8 cellular contexts compared by ENCODE assay signal in genomic region chr12:3199551-3200031, GRCh38.
DNase-seq lines count a peak whose midpoint lies in the region; ATAC-seq and TF ChIP-seq lines count a peak whose summit lies in the region.

No MANE protein-coding gene starts in this region.

- POLR2A ChIA-PET in PC-3 (lab: Charles Lee; ENCODE audit: unreplicated experiment): no interaction called here

- peaks cover 38% of the 10 kb centered on the region for H3K4me1 Mint-ChIP-seq in osteocyte (ENCODE audit: unreplicated experiment)

- peaks cover 2% of the 10 kb centered on the region for H3K36me3 Mint-ChIP-seq in osteocyte (ENCODE audit: unreplicated experiment)

- TF ChIP-seq CTCF in BE2C (IDR thresholded peaks at IDR 0.05; ENCODE audit: low read depth, low read length) (no peak), PC-3 (conservative IDR thresholded peaks at IDR 0.05; ENCODE audit: low read depth, low read length) (no peak), fibroblast of mammary gland (conservative IDR thresholded peaks at IDR 0.05; ENCODE audit: control insufficient read depth, insufficient read depth, low read depth, low read length) (no peak), osteocyte (IDR thresholded peaks at IDR 0.05) (no peak)

- H3K4me2 ChIP-seq in PC-3 (ENCODE audit: low read length): peak overlapping the region; percentile 94

- H2AFZ ChIP-seq in PC-3 (ENCODE audit: low read length): peak overlapping the region; percentile 72

- ATAC-seq in PC-3 (peak; percentile 25), GM21526 (IDR thresholded peaks at IDR 0.05; ENCODE audit: low FRiP score, unreplicated experiment) (no peak), HG02870 (IDR thresholded peaks at IDR 0.05; ENCODE audit: unreplicated experiment) (no peak), GM18868 (IDR thresholded peaks at IDR 0.05; ENCODE audit: unreplicated experiment) (no peak)

- H3K4me3 ChIP-seq in BE2C (ENCODE audit: low read depth, low read length) (peak overlapping the region; percentile 80), PC-3 (ENCODE audit: low read length) (peak overlapping the region; percentile 70), fibroblast of mammary gland (ENCODE audit: control insufficient read depth, low read depth, low read length) (peak overlapping the region; percentile 44)

- no peaks in the 10 kb centered on the region for H3K27me3 Mint-ChIP-seq in osteocyte (ENCODE audit: unreplicated experiment)

- no peak overlapping the region for H3K27ac Mint-ChIP-seq in osteocyte (ENCODE audit: unreplicated experiment)

- CTCF ChIA-PET in PC-3 (lab: Charles Lee): no interaction called here

- H3K4me1 ChIP-seq in BE2C (peaks cover 16% of the 10 kb centered on the region), PC-3 (ENCODE audit: insufficient read depth, low read length) (peaks cover 9% of the 10 kb centered on the region)

- no peaks in the 10 kb centered on the region for H4K20me1 ChIP-seq in PC-3 (ENCODE audit: low read length)

- intact Hi-C loops in PC-3 (cut with micrococcal nuclease): loop anchor here (2.0 to 10.0 kb wide), 2 partner anchors 31 to 75 kb away; no protein-coding TSS in a partner anchor

- peak; percentile 53 for DNase-seq in BE2C
- DNase-seq in PC-3: peak; percentile 5
- peak; percentile 35 for DNase-seq in fibroblast of mammary gland (ENCODE audit: low read depth)
- no peak for DNase-seq in osteocyte (ENCODE audit: extremely low spot score, unreplicated experiment)
- no peak for DNase-seq in superior temporal gyrus (ENCODE audit: extremely low spot score)

- no peaks in the 10 kb centered on the region for H3K9me3 Mint-ChIP-seq in osteocyte (ENCODE audit: unreplicated experiment)

- no peaks in the 10 kb centered on the region for H3K9me3 ChIP-seq in BE2C
- no peaks in the 10 kb centered on the region for H3K9me3 ChIP-seq in PC-3 (ENCODE audit: low read length)

- H3K9ac ChIP-seq in PC-3 (ENCODE audit: low read length): no peak overlapping the region

- H3K4me3 Mint-ChIP-seq in osteocyte (ENCODE audit: unreplicated experiment): peak overlapping the region; percentile 76

- H3K36me3 ChIP-seq in BE2C: no peaks in the 10 kb centered on the region
- H3K36me3 ChIP-seq in PC-3 (ENCODE audit: low read depth, low read length): no peaks in the 10 kb centered on the region

- H3K27me3 ChIP-seq in BE2C (peaks cover 7% of the 10 kb centered on the region), PC-3 (ENCODE audit: low read length) (peaks cover 22% of the 10 kb centered on the region)

- no peak overlapping the region for H3K27ac ChIP-seq in PC-3 (ENCODE audit: low read length)

- no peaks in the 10 kb centered on the region for H3K79me2 ChIP-seq in PC-3 (ENCODE audit: low read length)

- BruUV-seq in PC-3 (replicated peaks; lab: Mats Ljungman, UMichigan): no TSS peak

- H3K9me2 ChIP-seq in PC-3 (replicated peaks; ENCODE audit: low read length): no peaks in the 10 kb centered on the region

- no peaks in the 10 kb centered on the region for H3F3A ChIP-seq in PC-3 (ENCODE audit: low read length, unreplicated experiment)

Comparison
In these comparisons a context has a peak if more than half of its experiments do, and no peak if none do; other contexts are left out.
1. DNase-seq: peak in BE2C (single experiment), PC-3 (single experiment) and fibroblast of mammary gland (single experiment); none in osteocyte (single experiment) and superior temporal gyrus (single experiment).
2. Peak in every context shown above with its lines, with median percentiles within 50 percentile points of each other: H3K4me3 ChIP-seq.